In the genomic region with DNA sequence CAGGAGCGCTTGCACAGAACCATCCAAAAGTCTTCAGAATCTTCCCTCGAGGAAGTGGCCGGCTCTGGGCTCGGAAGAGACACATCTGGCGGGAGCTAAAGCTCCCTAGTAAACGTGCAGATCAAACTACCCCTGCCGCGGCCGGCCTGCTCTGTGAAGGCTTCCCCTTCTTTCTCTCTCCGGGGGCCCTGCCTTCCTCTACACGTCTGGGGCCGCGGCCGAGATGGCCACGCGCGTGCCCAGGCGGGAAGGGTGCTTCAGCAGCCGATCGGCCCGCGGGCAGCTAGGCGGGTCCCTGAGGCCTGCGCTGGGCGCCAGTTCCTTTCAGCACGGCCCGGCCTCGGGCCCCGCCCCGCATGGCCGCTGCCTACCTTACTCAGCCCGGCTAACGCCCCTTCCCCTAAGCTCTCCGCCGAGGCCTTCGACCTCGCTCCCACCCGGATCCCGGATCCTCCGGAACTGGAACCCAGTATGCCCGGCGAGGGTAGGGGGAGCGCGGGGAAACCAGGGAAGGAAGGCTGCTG, we compare ENCODE assay signal across 8 cellular contexts. TPM values are rescaled to one million over a fixed set of nuclear protein-coding genes. Genes with fewer than 3 reads are reported as not detected.
DNase-seq lines count a peak whose midpoint lies in the region; ATAC-seq, FAIRE-seq and TF ChIP-seq lines count a peak whose summit lies in the region.

No MANE protein-coding gene starts in this region.

- H3K9me3 Mint-ChIP-seq in stimulated activated naive CD8-positive, alpha-beta T cell treated with anti-CD3 and anti-CD28 coated beads, Interleukin-15, Interleukin-2, amounts not matched to agents 100 ng/mL and 50 ng/mL, for 24 hours, result no peaks in the 10 kb centered on the region

- H3K4me2 ChIP-seq in HepG2 (ENCODE audit: low read depth, low read length), result peak overlapping the region; percentile 93

- TF ChIP-seq POLR2A in HepG2 (IDR thresholded peaks at IDR 0.05; ENCODE audit: insufficient read depth in 1 of 2, low read depth in 2 of 2, low read length in 2 of 2), result no peak

- FAIRE-seq in bronchial epithelial cell (lab: Jason Lieb, UNC) (no peak), HepG2 (lab: Jason Lieb, UNC) (no peak)

- H4K20me1 ChIP-seq in HepG2 (ENCODE audit: insufficient read depth, low read length), result peaks cover 36% of the 10 kb centered on the region

- H3K4me3 ChIP-seq in NT2/D1 (ENCODE audit: insufficient read length, low read depth) (peak overlapping the region; percentile 91), bronchial epithelial cell (ENCODE audit: low read depth, low read length) (peak overlapping the region; percentile 86), HepG2 (replicated peaks in 1 of 3; ENCODE audit: insufficient read depth in 1 of 3, low read depth in 2 of 3, low read length in 3 of 3) (peak overlapping the region; percentile 83 to 99 (median 96))

- peak; percentile 11 for DNase-seq in activated gamma-delta T cell treated with anti-CD3 and anti-CD28 coated beads, Interleukin-2, amount 50 U/mL, for 16 hours (ENCODE audit: low read depth)
- DNase-seq in activated gamma-delta T cell (lab: John Stamatoyannopoulos, UW) (no peak), NT2/D1 (ENCODE audit: low read depth, low spot score) (no peak), bronchial epithelial cell (ENCODE audit: low read depth) (peak; percentile 26), HepG2 (ENCODE audit: low spot score) (no peak), NCI-H2107 treated with DMSO at 0.1 percent for 48 hours (lab: John Stamatoyannopoulos, UW; ENCODE audit: unreplicated experiment) (no peak)

- TF ChIP-seq EP300 in HepG2 (IDR thresholded peaks at IDR 0.05; ENCODE audit: low read depth in 2 of 2, low read length in 2 of 2) (no peak), HepG2 (CRISPR knock-in tag; IDR thresholded peaks at IDR 0.05; ENCODE audit: borderline replicate concordance) (no peak)

- H3K27me3 ChIP-seq in NT2/D1 (ENCODE audit: insufficient read depth, insufficient read length), result no peaks in the 10 kb centered on the region
- no peaks in the 10 kb centered on the region for H3K27me3 ChIP-seq in bronchial epithelial cell (ENCODE audit: control insufficient read depth, insufficient read depth, low read length)
- H3K27me3 ChIP-seq in HepG2 (ENCODE audit: control insufficient read depth in 1 of 2, insufficient read depth in 2 of 2, low read length in 2 of 2), result no peaks in the 10 kb centered on the region; a peak in 1 of 5 replicates

- no TSS peak for BruUV-seq in HepG2 (replicated peaks; lab: Mats Ljungman, UMichigan)

- H3K36me3 ChIP-seq in NT2/D1 (ENCODE audit: insufficient read depth, insufficient read length, low read length), result peaks cover 39% of the 10 kb centered on the region
- peaks cover 10% of the 10 kb centered on the region for H3K36me3 ChIP-seq in bronchial epithelial cell (ENCODE audit: control insufficient read depth, insufficient read depth, low read length)
- H3K36me3 ChIP-seq in HepG2 (replicated peaks in 1 of 2; ENCODE audit: control insufficient read depth in 1 of 2, insufficient read depth in 2 of 2, low read length in 2 of 2), result peaks cover 5 to 30% of the 10 kb centered on the region in 2 experiments; a peak in 3 of 5 replicates

- TF ChIP-seq CTCF in bronchial epithelial cell (IDR thresholded peaks at IDR 0.05; ENCODE audit: insufficient read depth, low read length, severe bottlenecking), result no peak
- TF ChIP-seq CTCF in HepG2 (CRISPR knock-in tag; IDR thresholded peaks at IDR 0.05), result no peak

- ATAC-seq in HG02870 (IDR thresholded peaks at IDR 0.05; ENCODE audit: unreplicated experiment), result peak; percentile 8
- peak; percentile 52 for ATAC-seq in HepG2

- H3K79me2 ChIP-seq in HepG2 (ENCODE audit: insufficient read depth, low read length), result peaks cover 67% of the 10 kb centered on the region

- peak overlapping the region; percentile 97 for H3K4me3 Mint-ChIP-seq in stimulated activated naive CD8-positive, alpha-beta T cell treated with anti-CD3 and anti-CD28 coated beads, Interleukin-15, Interleukin-2, amounts not matched to agents 100 ng/mL and 50 ng/mL, for 24 hours

- H3K4me1 ChIP-seq in NT2/D1 (ENCODE audit: insufficient read depth, insufficient read length) (peaks cover 11% of the 10 kb centered on the region), HepG2 (ENCODE audit: insufficient read depth, low read length) (peaks cover 60% of the 10 kb centered on the region)

- peak overlapping the region; percentile 92 for H3K27ac Mint-ChIP-seq in stimulated activated naive CD8-positive, alpha-beta T cell treated with anti-CD3 and anti-CD28 coated beads, Interleukin-15, Interleukin-2, amounts not matched to agents 100 ng/mL and 50 ng/mL, for 24 hours

- intact Hi-C loops in HepG2 (cut with micrococcal nuclease; ENCODE audit: unreplicated experiment), result loop anchor here (1.0 to 2.0 kb wide), 2 partner anchors 40 to 71 kb away; partner anchors contain the start of genes MAP2K3 and NATD1

- WGBS in HepG2 (ENCODE audit: low lambda C conversion rate), result no CpG with 5 or more reads among the region's 44 CpGs

- H3K4me1 Mint-ChIP-seq in stimulated activated naive CD8-positive, alpha-beta T cell treated with anti-CD3 and anti-CD28 coated beads, Interleukin-15, Interleukin-2, amounts not matched to agents 100 ng/mL and 50 ng/mL, for 24 hours (ENCODE audit: low read depth), result peaks cover 71% of the 10 kb centered on the region

- H3K9me3 ChIP-seq in NT2/D1 (ENCODE audit: insufficient read depth, low read length) (no peaks in the 10 kb centered on the region), HepG2 (ENCODE audit: low read length) (no peaks in the 10 kb centered on the region)

- CTCF ChIA-PET in HepG2 (lab: Yijun Ruan, JAX; ENCODE audit: low intra/inter-chr PET ratio, low total read pairs), result no interaction called here

- POLR2A ChIA-PET in HepG2 (lab: Yijun Ruan, JAX), result interaction anchor here (1.3 to 2.9 kb wide), 3 partner anchors 73 to 170 kb away, joined by 7 to 20 read pairs (median 8); partner anchors contain the start of gene USP22

- H3K27me3 Mint-ChIP-seq in stimulated activated naive CD8-positive, alpha-beta T cell treated with anti-CD3 and anti-CD28 coated beads, Interleukin-15, Interleukin-2, amounts not matched to agents 100 ng/mL and 50 ng/mL, for 24 hours, result no peaks in the 10 kb centered on the region

- H3K27ac ChIP-seq in HepG2 (ENCODE audit: extremely low read length, insufficient read depth, low read length), result peak overlapping the region; percentile 94

- peak overlapping the region; percentile 99 for H3K9ac ChIP-seq in NT2/D1 (ENCODE audit: insufficient read length, low read depth)
- peak overlapping the region; percentile 96 for H3K9ac ChIP-seq in HepG2 (ENCODE audit: insufficient read depth, low read depth, low read length)

- in situ Hi-C loops in HepG2 (cut with HindIII; ENCODE audit: extremely low pct_ligation_motif_present, low pct_unique_long_range_greater_than_20kb), result no loop called here

- peaks cover 24% of the 10 kb centered on the region for H3K36me3 Mint-ChIP-seq in stimulated activated naive CD8-positive, alpha-beta T cell treated with anti-CD3 and anti-CD28 coated beads, Interleukin-15, Interleukin-2, amounts not matched to agents 100 ng/mL and 50 ng/mL, for 24 hours (ENCODE audit: low read depth)

- H2AFZ ChIP-seq in HepG2 (ENCODE audit: low read length), result no peak overlapping the region

- TF ChIP-seq RAD21 in HepG2 (CRISPR knock-in tag; IDR thresholded peaks at IDR 0.05), result no peak; the same call in 1 of the 2 replicates

RNA-seq across cellular contexts. Expression of gene TMEM11, which starts 0.4 kb away (rescaled TPM):
- total RNA-seq in bronchial epithelial cell, result 15.8 and 23.8 TPM in 2 replicates
- 18.7 and 21.3 TPM in 2 replicates for total RNA-seq in HepG2 (2016; rRNA removed; fragmentation: Illumina TruSeq; extraction: Trizol)
- 9.9 and 11.5 TPM in 2 replicates for total RNA-seq in HepG2 (2016; cell fraction: cytosol; rRNA removed; fragmentation: Illumina TruSeq; extraction: Trizol; ENCODE audit: low read depth)
- total RNA-seq in HepG2 (2016; cell fraction: insoluble cytoplasmic fraction; rRNA removed; fragmentation: Illumina TruSeq; extraction: Trizol), result 20.7 and 24.9 TPM in 2 replicates
- 17.5 and 20.5 TPM in 2 replicates for total RNA-seq in HepG2 (2016; cell fraction: membrane; rRNA removed; fragmentation: Illumina TruSeq; extraction: Trizol)
- total RNA-seq in HepG2 (2016; cell fraction: nucleus; rRNA removed; fragmentation: Illumina TruSeq; extraction: Trizol), result 9.0 and 12.7 TPM in 2 replicates
- polyA plus RNA-seq in HepG2 (2011; rRNA removed), result 32.0 and 35.0 TPM in 2 replicates
- 31.7 and 43.1 TPM in 2 replicates for polyA plus RNA-seq in HepG2 (2011; cell fraction: cytosol; rRNA removed)
- polyA plus RNA-seq in HepG2 (2011; cell fraction: nucleus; rRNA removed), result 16.5 and 21.3 TPM in 2 replicates
- 13.9 and 16.5 TPM in 2 replicates for polyA plus RNA-seq in HepG2 (2012)
- 13.0 and 15.6 TPM in 2 replicates for polyA plus RNA-seq in HepG2 (2016; cell fraction: cytosol; fragmentation: Illumina TruSeq; extraction: Trizol; ENCODE audit: low read depth)
- 37.7 and 39.9 TPM in 2 replicates for polyA plus RNA-seq in HepG2 (2016; cell fraction: insoluble cytoplasmic fraction; fragmentation: Illumina TruSeq; extraction: Trizol; ENCODE audit: low read depth)
- 19.7 and 22.0 TPM in 2 replicates for polyA plus RNA-seq in HepG2 (2016; cell fraction: membrane; fragmentation: Illumina TruSeq; extraction: Trizol; ENCODE audit: low read depth)
- 23.0 and 24.2 TPM in 2 replicates for polyA plus RNA-seq in HepG2 (2016; cell fraction: nucleus; fragmentation: Illumina TruSeq; extraction: Trizol; ENCODE audit: insufficient read depth, low read depth)
- 49.2 and 83.5 TPM in 2 replicates for polyA minus RNA-seq in HepG2 (2011; rRNA and poly(A)+ RNA removed; ENCODE audit: low replicate concordance)
- 17.7 and 20.0 TPM in 2 replicates for polyA minus RNA-seq in HepG2 (2011; cell fraction: cytosol; rRNA and poly(A)+ RNA removed)
- 18.2 and 22.5 TPM in 2 replicates for polyA minus RNA-seq in HepG2 (2011; cell fraction: nucleus; rRNA and poly(A)+ RNA removed)

RNA-seq across cellular contexts. Expression of gene NATD1, which starts 39.7 kb away (rescaled TPM):
- total RNA-seq in bronchial epithelial cell (0.53 and 0.77 TPM in 2 replicates), HepG2 (2016; rRNA removed; fragmentation: Illumina TruSeq; extraction: Trizol) (0.31 and 0.45 TPM in 2 replicates)
- 0.18 and 0.30 TPM in 2 replicates for total RNA-seq in HepG2 (2016; cell fraction: cytosol; rRNA removed; fragmentation: Illumina TruSeq; extraction: Trizol; ENCODE audit: low read depth)
- total RNA-seq in HepG2 (2016; cell fraction: insoluble cytoplasmic fraction; rRNA removed; fragmentation: Illumina TruSeq; extraction: Trizol), result 0.28 and 0.43 TPM in 2 replicates
- 0.38 and 0.43 TPM in 2 replicates for total RNA-seq in HepG2 (2016; cell fraction: membrane; rRNA removed; fragmentation: Illumina TruSeq; extraction: Trizol)
- total RNA-seq in HepG2 (2016; cell fraction: nucleus; rRNA removed; fragmentation: Illumina TruSeq; extraction: Trizol), result 0.34 and 0.44 TPM in 2 replicates
- polyA plus RNA-seq in HepG2 (2011; rRNA removed), result 2.3 and 2.9 TPM in 2 replicates
- 2.2 and 2.3 TPM in 2 replicates for polyA plus RNA-seq in HepG2 (2011; cell fraction: cytosol; rRNA removed)
- polyA plus RNA-seq in HepG2 (2011; cell fraction: nucleus; rRNA removed), result 2.5 and 3.4 TPM in 2 replicates
- polyA plus RNA-seq in HepG2 (2012), result 2.2 and 3.4 TPM in 2 replicates
- polyA plus RNA-seq in HepG2 (2016; cell fraction: cytosol; fragmentation: Illumina TruSeq; extraction: Trizol; ENCODE audit: low read depth), result 0.19 and 0.27 TPM in 2 replicates
- polyA plus RNA-seq in HepG2 (2016; cell fraction: insoluble cytoplasmic fraction; fragmentation: Illumina TruSeq; extraction: Trizol; ENCODE audit: low read depth), result 0.74 and 0.80 TPM in 2 replicates
- 0.39 and 0.44 TPM in 2 replicates for polyA plus RNA-seq in HepG2 (2016; cell fraction: membrane; fragmentation: Illumina TruSeq; extraction: Trizol; ENCODE audit: low read depth)
- 1.1 TPM in 2 replicates for polyA plus RNA-seq in HepG2 (2016; cell fraction: nucleus; fragmentation: Illumina TruSeq; extraction: Trizol; ENCODE audit: insufficient read depth, low read depth)
- polyA minus RNA-seq in HepG2 (2011; rRNA and poly(A)+ RNA removed; ENCODE audit: low replicate concordance), result 2.3 and 4.5 TPM in 2 replicates
- 1.8 and 2.8 TPM in 2 replicates for polyA minus RNA-seq in HepG2 (2011; cell fraction: cytosol; rRNA and poly(A)+ RNA removed)
- polyA minus RNA-seq in HepG2 (2011; cell fraction: nucleus; rRNA and poly(A)+ RNA removed), result 1.5 and 2.9 TPM in 2 replicates

Comparison
In these comparisons a context has a peak if more than half of its experiments do, and no peak if none do; other contexts are left out.
1. DNase-seq: peak in activated gamma-delta T cell treated with anti-CD3 and anti-CD28 coated beads, Interleukin-2, amount 50 U/mL, for 16 hours (single experiment) and bronchial epithelial cell (single experiment); none in activated gamma-delta T cell (single experiment), NT2/D1 (single experiment), HepG2 (single experiment) and NCI-H2107 treated with DMSO at 0.1 percent for 48 hours (single experiment).
2. Peak in every context shown above with its lines, with median percentiles within 50 percentile points of each other: H3K4me3 ChIP-seq.